ENCODE assay signal across 9 cellular contexts in genomic region chr11:63999349-64000025, GRCh38. TPM values are rescaled to one million over a fixed set of nuclear protein-coding genes. Genes with fewer than 3 reads are reported as not detected.
A peak's percentile ranks its signal among the peaks of the same experiment; 100 is the strongest.
DNase-seq lines count a peak whose midpoint lies in the region; ATAC-seq and TF ChIP-seq lines count a peak whose summit lies in the region.
"Had no signal": no experiment of that assay in that cellular context is flagged by ENCODE, and none has a peak within 500 bp of the region (broad histone marks: within the 10 kb centered on the region; RNA-seq: fewer than 3 reads in every experiment).

No MANE protein-coding gene starts in this region.

- no peak for TF ChIP-seq CTCF in HEK293 (tag by site-specific recombination; IDR thresholded peaks at IDR 0.05)
- TF ChIP-seq CTCF in dorsolateral prefrontal cortex (IDR thresholded peaks at IDR 0.05 in 54 of 56, conservative IDR thresholded peaks at IDR 0.05 in 2 of 56; ENCODE audit: low read depth in 1 of 56, partially characterized antibody in 56 of 56), result no peak

- peak overlapping the region; percentile 57 to 70 for H3K4me3 Mint-ChIP-seq in stimulated activated naive CD8-positive, alpha-beta T cell treated with anti-CD3 and anti-CD28 coated beads, Interleukin-15, amount 100 ng/mL, for 72 hours

- H3K27me3 Mint-ChIP-seq in stimulated activated naive CD8-positive, alpha-beta T cell treated with anti-CD3 and anti-CD28 coated beads, Interleukin-15, amount 100 ng/mL, for 72 hours, result peaks cover 14% of the 10 kb centered on the region

- H3K4me1 ChIP-seq in HEK293 (ENCODE audit: control insufficient read depth, insufficient read depth, low read length) (no peaks in the 10 kb centered on the region), muscle layer of colon (ENCODE audit: insufficient read depth, low read length) (peaks cover 7% of the 10 kb centered on the region)

- H3K9me3 ChIP-seq in HEK293 (ENCODE audit: control insufficient read depth, insufficient read depth, low read depth, low read length) (no peaks in the 10 kb centered on the region), muscle layer of colon (ENCODE audit: low read length) (no peaks in the 10 kb centered on the region)

- POLR2A ChIA-PET in HEK293 (lab: Yijun Ruan, JAX), result interaction anchor here (0.5 to 4.7 kb wide), 6 partner anchors 10 to 186 kb away, joined by 3 to 18 read pairs (median 3); partner anchors contain the start of gene STIP1

- intact Hi-C loops in dorsolateral prefrontal cortex (cut with DNase I), result loop anchor here (1.0 to 5.0 kb wide), 4 partner anchors 35 to 151 kb away; partner anchors contain the start of gene FLRT1 (in 2 of the 2)

- H3K9ac ChIP-seq in muscle layer of colon (ENCODE audit: low read length), result no peak overlapping the region

- peaks cover 4 to 60% of the 10 kb centered on the region in 2 experiments; a peak in 2 of 3 replicates for H3K36me3 ChIP-seq in HEK293 (ENCODE audit: control insufficient read depth in 2 of 2, insufficient read depth in 1 of 2, low read length in 2 of 2)
- peaks cover 24% of the 10 kb centered on the region for H3K36me3 ChIP-seq in muscle layer of colon (ENCODE audit: insufficient read depth, low read length)

- H3K27me3 ChIP-seq in dorsolateral prefrontal cortex (no peaks in the 10 kb centered on the region), muscle layer of colon (ENCODE audit: control insufficient read depth in 1 of 2, insufficient read depth in 2 of 2, low read length in 2 of 2) (peaks cover 0 to 8% of the 10 kb centered on the region in 2 donors)

- no peak overlapping the region for H3K4me3 ChIP-seq in HEK293 (ENCODE audit: low read depth, low read length)
- peak overlapping the region in 42 of 59 donors; percentile 2 to 61 (median 50) for H3K4me3 ChIP-seq in dorsolateral prefrontal cortex
- peak overlapping the region; percentile 13 to 43 for H3K4me3 ChIP-seq in muscle layer of colon (ENCODE audit: low read depth in 1 of 2, low read length in 2 of 2)

- H3K4me1 Mint-ChIP-seq in stimulated activated naive CD8-positive, alpha-beta T cell treated with anti-CD3 and anti-CD28 coated beads, Interleukin-15, amount 100 ng/mL, for 72 hours, result peaks cover 34% of the 10 kb centered on the region

- CTCF ChIA-PET in HEK293 (lab: Yijun Ruan, JAX), result interaction anchor here (0.6 to 4.3 kb wide), 11 partner anchors 8 to 536 kb away, joined by 3 to 70 read pairs (median 3); no protein-coding TSS in a partner anchor

- H3K9me3 Mint-ChIP-seq in stimulated activated naive CD8-positive, alpha-beta T cell treated with anti-CD3 and anti-CD28 coated beads, Interleukin-15, amount 100 ng/mL, for 72 hours, result no peaks in the 10 kb centered on the region

- H3K27ac ChIP-seq in HEK293 (ENCODE audit: extremely low read depth, low read depth, low read length), result peak overlapping the region; percentile 16; the same call in 1 of the 2 replicates
- H3K27ac ChIP-seq in dorsolateral prefrontal cortex, result peak overlapping the region in 3 of 59 donors; percentile 3 to 18 (median 6)
- H3K27ac ChIP-seq in muscle layer of colon (ENCODE audit: low read depth, low read length), result no peak overlapping the region

- DNase-seq in activated CD4-positive, alpha-beta T cell treated with anti-CD3 and anti-CD28 coated beads for 48 hours, result peak; percentile 74
- DNase-seq in dorsolateral prefrontal cortex (peak in 3 of 10 donors; percentile 54 to 63 (median 59)), H4 (ENCODE audit: low spot score) (no peak)
- DNase-seq in stimulated activated naive CD8-positive, alpha-beta T cell treated with anti-CD3 and anti-CD28 coated beads, Interleukin-15, amount 100 ng/mL, for 72 hours, result peak; percentile 47 to 58

- H3K27ac Mint-ChIP-seq in stimulated activated naive CD8-positive, alpha-beta T cell treated with anti-CD3 and anti-CD28 coated beads, Interleukin-15, amount 100 ng/mL, for 72 hours, result no peak overlapping the region

- ATAC-seq in stimulated activated naive CD8-positive, alpha-beta T cell treated with anti-CD3 and anti-CD28 coated beads, Interleukin-15, amount 100 ng/mL, for 72 hours, result peak; percentile 58
- no peak for ATAC-seq in GM18861 (IDR thresholded peaks at IDR 0.05; ENCODE audit: unreplicated experiment)
- ATAC-seq in GM21723 (IDR thresholded peaks at IDR 0.05; ENCODE audit: unreplicated experiment), result no peak

TF ChIP-seq in HEK293, 187 proteins besides CTCF, POLR2A, EP300 and RAD21 (continues in another document):
- TF ChIP-seq ZNF292 (tag by site-specific recombination; IDR thresholded peaks at IDR 0.05; ENCODE audit: borderline replicate concordance, low read depth), result no peak
- TF ChIP-seq KLF9 (tag by site-specific recombination; IDR thresholded peaks at IDR 0.05; ENCODE audit: low read depth), result peak; percentile 24; the same call in 1 of the 2 replicates
- TF ChIP-seq, protein P1, sequence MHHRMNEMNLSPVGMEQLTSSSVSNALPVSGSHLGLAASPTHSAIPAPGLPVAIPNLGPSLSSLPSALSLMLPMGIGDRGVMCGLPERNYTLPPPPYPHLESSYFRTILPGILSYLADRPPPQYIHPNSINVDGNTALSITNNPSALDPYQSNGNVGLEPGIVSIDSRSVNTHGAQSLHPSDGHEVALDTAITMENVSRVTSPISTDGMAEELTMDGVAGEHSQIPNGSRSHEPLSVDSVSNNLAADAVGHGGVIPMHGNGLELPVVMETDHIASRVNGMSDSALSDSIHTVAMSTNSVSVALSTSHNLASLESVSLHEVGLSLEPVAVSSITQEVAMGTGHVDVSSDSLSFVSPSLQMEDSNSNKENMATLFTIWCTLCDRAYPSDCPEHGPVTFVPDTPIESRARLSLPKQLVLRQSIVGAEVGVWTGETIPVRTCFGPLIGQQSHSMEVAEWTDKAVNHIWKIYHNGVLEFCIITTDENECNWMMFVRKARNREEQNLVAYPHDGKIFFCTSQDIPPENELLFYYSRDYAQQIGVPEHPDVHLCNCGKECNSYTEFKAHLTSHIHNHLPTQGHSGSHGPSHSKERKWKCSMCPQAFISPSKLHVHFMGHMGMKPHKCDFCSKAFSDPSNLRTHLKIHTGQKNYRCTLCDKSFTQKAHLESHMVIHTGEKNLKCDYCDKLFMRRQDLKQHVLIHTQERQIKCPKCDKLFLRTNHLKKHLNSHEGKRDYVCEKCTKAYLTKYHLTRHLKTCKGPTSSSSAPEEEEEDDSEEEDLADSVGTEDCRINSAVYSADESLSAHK (tag by site-specific recombination; IDR thresholded peaks at IDR 0.05), result no peak
- TF ChIP-seq ZNF670 (tag by site-specific recombination; IDR thresholded peaks at IDR 0.05; ENCODE audit: low read depth), result no peak
- no peak for TF ChIP-seq ZNF629 (tag by site-specific recombination; IDR thresholded peaks at IDR 0.05)
- TF ChIP-seq PRDM2 (tag by site-specific recombination; IDR thresholded peaks at IDR 0.05; ENCODE audit: borderline replicate concordance), result no peak
- TF ChIP-seq ZBTB6 (tag by site-specific recombination; IDR thresholded peaks at IDR 0.05), result peak; percentile 33; the same call in 1 of the 2 replicates
- TF ChIP-seq ZNF837 (tag by site-specific recombination; IDR thresholded peaks at IDR 0.05), result no peak

RNA-seq across cellular contexts. Expression of gene OTUB1, which starts 13.2 kb away (rescaled TPM):
- 100 to 1,000 TPM in 104 of 120 experiments, 10 to 100 TPM in 16; 68.7 to 167 (median 128) TPM for total RNA-seq in dorsolateral prefrontal cortex
- 48.9 and 69.0 TPM in 2 replicates for total RNA-seq in H4 (2014; rRNA removed; shearing (Covaris generic))

RNA-seq across cellular contexts. Expression of gene COX8A, which starts 25.1 kb away (rescaled TPM):
- 100 to 1,000 TPM; 169 to 367 (median 264) TPM for total RNA-seq in dorsolateral prefrontal cortex
- total RNA-seq in H4 (2014; rRNA removed; shearing (Covaris generic)), result 745 and 794 TPM in 2 replicates

RNA-seq across cellular contexts. Expression of gene FLRT1, which starts 36.2 kb away (rescaled TPM):
- total RNA-seq in dorsolateral prefrontal cortex, result 10 to 100 TPM in 101 of 120 experiments, 1 to 10 TPM in 19; 5.1 to 24.0 (median 13.6) TPM
- 0.80 and 1.4 TPM in 2 replicates for total RNA-seq in H4 (2014; rRNA removed; shearing (Covaris generic))
- total RNA-seq: LHCN-M2 had no signal
